In the genomic region with DNA sequence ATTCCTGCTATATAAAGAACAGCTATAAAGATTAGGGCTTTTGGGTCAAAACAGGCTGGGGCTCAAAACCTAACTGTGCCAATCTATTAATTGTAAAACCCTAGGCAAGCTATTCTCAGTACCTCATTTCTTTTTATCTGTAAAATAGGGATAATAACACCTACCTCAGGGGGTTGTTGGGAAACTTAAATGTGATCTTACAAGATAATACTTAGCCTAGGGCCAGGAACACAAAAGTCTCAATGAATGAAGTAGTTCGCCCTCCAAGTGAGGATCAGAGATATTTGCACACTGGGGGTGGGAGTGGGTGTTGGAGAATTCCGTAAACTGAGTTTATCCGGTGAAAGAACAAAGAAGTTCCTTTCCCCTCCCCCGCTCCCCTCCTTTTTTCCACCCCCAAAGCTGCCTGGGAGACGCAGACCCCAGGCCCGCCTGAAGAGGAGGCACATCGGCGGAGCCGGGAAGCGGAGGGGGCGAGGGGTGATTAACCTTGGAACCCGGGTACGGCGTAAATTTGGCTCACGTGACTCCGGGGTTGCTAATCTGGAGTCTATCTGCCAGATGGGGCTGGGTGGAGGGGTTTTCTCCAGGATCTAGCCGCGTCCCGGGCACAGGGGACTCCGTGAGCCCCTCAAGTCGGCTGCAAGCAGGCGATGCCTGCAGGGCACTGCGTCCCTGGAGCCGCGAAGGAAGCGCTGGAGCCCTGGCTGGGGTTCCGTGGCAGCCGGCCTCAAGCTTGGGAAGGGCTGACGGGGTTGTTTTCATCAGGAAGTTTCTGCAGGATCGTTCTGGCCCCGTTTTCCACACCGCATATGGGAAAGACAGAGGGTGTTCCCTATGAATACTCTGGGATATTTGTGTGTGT, we compare ENCODE assay signal across 8 cellular contexts. TPM values are rescaled to one million over a fixed set of nuclear protein-coding genes. Genes with fewer than 3 reads are reported as not detected.
A peak's percentile ranks its signal among the peaks of the same experiment; 100 is the strongest.
DNase-seq lines count a peak whose midpoint lies in the region; ATAC-seq and TF ChIP-seq lines count a peak whose summit lies in the region.

No MANE protein-coding gene starts in this region.

- peak overlapping the region; percentile 36 for H3K9ac ChIP-seq in H9 (ENCODE audit: extremely low read depth, insufficient read length, low read length)
- peak overlapping the region; percentile 57 for H3K9ac ChIP-seq in skeletal muscle satellite cell (ENCODE audit: low read depth, low read length)

- H3T11ph ChIP-seq in H9 (ENCODE audit: low read length), result no peak overlapping the region

- peaks cover 36% of the 10 kb centered on the region for H3K79me2 ChIP-seq in H9 (ENCODE audit: insufficient read depth, low read length)

- peaks cover 31% of the 10 kb centered on the region for H3K23me2 ChIP-seq in H9 (ENCODE audit: insufficient read length, low read depth, low read length, poor library complexity, severe bottlenecking)

- H3K56ac ChIP-seq in H9 (ENCODE audit: insufficient read length, low read depth, low read length), result no peak overlapping the region

- peaks cover 5% of the 10 kb centered on the region for H4K20me1 ChIP-seq in H9 (ENCODE audit: control insufficient read depth, insufficient read depth, insufficient read length)

- no peak overlapping the region for H2BK20ac ChIP-seq in H9 (ENCODE audit: low read depth, low read length, poor library complexity, severe bottlenecking)

- H2BK12ac ChIP-seq in H9 (ENCODE audit: insufficient read length, low read depth, low read length), result no peak overlapping the region

- peaks cover 31 to 32% (median 32%) of the 10 kb centered on the region in 3 experiments for H3K36me3 Mint-ChIP-seq in H9 (ENCODE audit: insufficient read depth in 1 of 3, low read depth in 3 of 3)

- H3K27me3 Mint-ChIP-seq in H9 (ENCODE audit: low read depth), result peaks cover 2% of the 10 kb centered on the region; the same call in 1 of the 2 replicates

- H3K9me3 ChIP-seq in H9 (ENCODE audit: control insufficient read depth, low read depth, low read length) (no peaks in the 10 kb centered on the region), WERI-Rb-1 (ENCODE audit: severe bottlenecking) (no peaks in the 10 kb centered on the region), skeletal muscle satellite cell (replicated peaks; ENCODE audit: low read length) (no peaks in the 10 kb centered on the region)

- no peaks in the 10 kb centered on the region for H3K27me3 ChIP-seq in H9 (ENCODE audit: insufficient read depth, low read length)
- H3K27me3 ChIP-seq in WERI-Rb-1 (ENCODE audit: insufficient read depth, low read depth, severe bottlenecking), result no peaks in the 10 kb centered on the region
- H3K27me3 ChIP-seq in skeletal muscle satellite cell (ENCODE audit: control insufficient read depth, insufficient read depth, low read length), result peaks cover 24% of the 10 kb centered on the region

- H2BK120ac ChIP-seq in H9 (ENCODE audit: low read depth, low read length, poor library complexity, severe bottlenecking), result no peak overlapping the region

- peak overlapping the region; percentile 11 for H3K14ac ChIP-seq in H9 (ENCODE audit: insufficient read depth, low read length)

- H3K27ac ChIP-seq in H9 (ENCODE audit: insufficient read length, low read depth, low read length), result peak overlapping the region; percentile 49
- H3K27ac ChIP-seq in WERI-Rb-1, result peak overlapping the region; percentile 92

- H4K5ac ChIP-seq in H9 (ENCODE audit: insufficient read length, low read depth, low read length), result no peak overlapping the region

- H3K4ac ChIP-seq in H9 (ENCODE audit: low read depth, low read length), result no peak overlapping the region; the same call in 1 of the 2 replicates

- no peak for ATAC-seq in GM19328 (IDR thresholded peaks at IDR 0.05; ENCODE audit: unreplicated experiment)

- H3K9me3 Mint-ChIP-seq in H9, result peaks cover 3 to 6% of the 10 kb centered on the region in 2 experiments; a peak in 4 of 5 replicates

- no peak overlapping the region for H2BK5ac ChIP-seq in H9 (ENCODE audit: insufficient read length, low read length)

- H4K91ac ChIP-seq in H9 (ENCODE audit: insufficient read length, low read depth, low read length), result no peak overlapping the region

- no peak overlapping the region for H2BK15ac ChIP-seq in H9 (ENCODE audit: low read depth, low read length)

- peaks cover 5% of the 10 kb centered on the region for H3K36me3 ChIP-seq in WERI-Rb-1
- H3K36me3 ChIP-seq in skeletal muscle satellite cell (ENCODE audit: insufficient read depth, low read length), result no peaks in the 10 kb centered on the region

- WGBS in H9 (ENCODE audit: extremely low coverage, insufficient read length, low lambda C conversion rate), result no CpG with 5 or more reads among the region's 32 CpGs

- H3K4me3 ChIP-seq in WERI-Rb-1 (ENCODE audit: low read depth, low read length), result peak overlapping the region; percentile 82
- peak overlapping the region; percentile 29 for H3K4me3 ChIP-seq in iPS-11a (ENCODE audit: low read depth, low read length)
- H3K4me3 ChIP-seq in skeletal muscle satellite cell (ENCODE audit: low read length), result peak overlapping the region; percentile 65

- no peaks in the 10 kb centered on the region for H3K79me1 ChIP-seq in H9 (ENCODE audit: insufficient read depth, low read depth, low read length, poor library complexity, severe bottlenecking)

- peak overlapping the region; percentile 69 to 89 for H3K4me3 Mint-ChIP-seq in H9

- H2AFZ ChIP-seq in H9 (ENCODE audit: low read length), result no peak overlapping the region

- peaks cover 5% of the 10 kb centered on the region; the same call in 1 of the 2 replicates for H3K4me1 ChIP-seq in H9 (ENCODE audit: insufficient read depth, low read length)
- peaks cover 27% of the 10 kb centered on the region for H3K4me1 ChIP-seq in skeletal muscle satellite cell (ENCODE audit: control insufficient read depth, insufficient read depth, low read length)

- H3K4me1 Mint-ChIP-seq in H9, result peaks cover 40 to 42% of the 10 kb centered on the region in 2 experiments

- no peak overlapping the region for H4K8ac ChIP-seq in H9 (replicated peaks; ENCODE audit: insufficient read length, low read depth, low read length)

- H3K27ac Mint-ChIP-seq in H9, result peak overlapping the region; percentile 95 to 97 (median 97)

- DNase-seq in H9, result peak; percentile 85
- DNase-seq in WERI-Rb-1, result peak; percentile 92
- DNase-seq in NCI-H2107 treated with DMSO at 0.1 percent for 48 hours (lab: John Stamatoyannopoulos, UW; ENCODE audit: unreplicated experiment), result no peak
- DNase-seq in NCI-H187 treated with DMSO at 0.1 percent for 48 hours (lab: John Stamatoyannopoulos, UW), result no peak
- no peak for DNase-seq in Kasumi-1 (lab: John Stamatoyannopoulos, UW)

- H3K4me2 ChIP-seq in H9 (ENCODE audit: insufficient read depth, insufficient read length, low read length), result peak overlapping the region; percentile 67
- peak overlapping the region; percentile 78 for H3K4me2 ChIP-seq in skeletal muscle satellite cell (ENCODE audit: low read length)

- no peak overlapping the region for H2AK5ac ChIP-seq in H9 (ENCODE audit: insufficient read length, low read length)

- no peak overlapping the region for H3K23ac ChIP-seq in H9 (ENCODE audit: insufficient read length, low read depth, low read length)

- no peak for TF ChIP-seq CTCF in H9 (conservative IDR thresholded peaks at IDR 0.05)
- no peak for TF ChIP-seq CTCF in WERI-Rb-1 (IDR thresholded peaks at IDR 0.05; ENCODE audit: low read depth, low read length)

- no peak overlapping the region for H3K18ac ChIP-seq in H9 (ENCODE audit: insufficient read length, low read depth, low read length)

RNA-seq across cellular contexts. Expression of gene PODXL, which starts 1.3 kb away (rescaled TPM):
- total RNA-seq in H9 (2021), result 727 and 732 TPM in 2 replicates
- 3.5 and 11.6 TPM in 2 replicates for total RNA-seq in skeletal muscle satellite cell (2012; rRNA removed)

Comparison
In these comparisons a context has a peak if more than half of its experiments do, and no peak if none do; other contexts are left out.
1. DNase-seq: peak in H9 (single experiment) and WERI-Rb-1 (single experiment); none in NCI-H2107 treated with DMSO at 0.1 percent for 48 hours (single experiment), NCI-H187 treated with DMSO at 0.1 percent for 48 hours (single experiment) and Kasumi-1 (0 of 2).
2. H3K4me3 ChIP-seq: peak in every context shown above with its lines; median percentile 82 in WERI-Rb-1; 65 in skeletal muscle satellite cell; 29 in iPS-11a.